Comparison of ENCODE assay signal across 12 cellular contexts in the genomic region with DNA sequence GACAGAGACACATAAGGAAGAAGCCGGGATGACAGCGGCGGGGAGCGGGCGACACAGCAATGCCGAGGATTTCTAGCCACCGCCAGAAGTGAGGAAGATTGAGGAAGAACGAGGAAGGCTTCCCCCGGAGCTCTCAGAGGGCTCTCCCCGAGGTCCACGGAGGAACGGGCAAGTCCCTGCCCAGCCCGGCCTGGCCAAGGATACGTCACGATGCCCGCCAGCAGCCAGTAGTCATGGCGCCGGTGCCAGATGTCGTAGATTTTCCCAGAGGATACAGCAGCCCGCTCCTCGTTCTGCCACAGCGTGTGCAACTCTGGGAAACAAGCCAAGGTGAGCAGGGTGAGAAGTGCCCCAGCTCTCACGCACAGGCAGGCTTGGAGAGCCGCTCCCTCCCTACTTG.
DNase-seq lines count a peak whose midpoint lies in the region; ATAC-seq and TF ChIP-seq lines count a peak whose summit lies in the region.
"Had no signal": no experiment of that assay in that cellular context is flagged by ENCODE, and none has a peak within 500 bp of the region (broad histone marks: within the 10 kb centered on the region; RNA-seq: fewer than 3 reads in every experiment).

No MANE protein-coding gene starts in this region.

- H3F3A ChIP-seq in neural progenitor cell (ENCODE audit: low read depth) = no peaks in the 10 kb centered on the region

- H3K27ac ChIP-seq in HEK293 (ENCODE audit: extremely low read depth, low read depth, low read length) (no peak overlapping the region), mammary epithelial cell (ENCODE audit: insufficient read depth, low read depth, low read length) (no peak overlapping the region), neural progenitor cell (no peak overlapping the region)
- H3K27ac ChIP-seq in CD8-positive, alpha-beta T cell (ENCODE audit: low read depth, low read length) = no peak overlapping the region

- dilution Hi-C loops in mammary epithelial cell (cut with HindIII; ENCODE audit: low sequenced_read_pairs) = loop anchor here (5.0 kb wide), 2 partner anchors 46 to 81 kb away; no protein-coding TSS in a partner anchor

- 69% methylated on average over 14 of the region's 24 CpGs for WGBS in mammary epithelial cell (ENCODE audit: low coverage, missing lambda C conversion rate)

- CTCF ChIA-PET in HEK293 (lab: Yijun Ruan, JAX) = interaction anchor here (2.4 kb wide), 1 partner anchor 74 kb away, joined by 6 read pairs; no protein-coding TSS in a partner anchor
- CTCF ChIA-PET in mammary epithelial cell (lab: Charles Lee; ENCODE audit: low non-redundant PET) = interaction anchor here (0.6 kb wide), 1 partner anchor 42 kb away, joined by 3 read pairs; no protein-coding TSS in a partner anchor
- CTCF ChIA-PET in CD8-positive, alpha-beta T cell (lab: Charles Lee) = no interaction called here

- H3K4me3 ChIP-seq in HEK293 (ENCODE audit: low read depth, low read length) (no peak overlapping the region), mammary epithelial cell (replicated peaks in 1 of 3; ENCODE audit: insufficient read depth in 1 of 3, low read depth in 2 of 3, low read length in 3 of 3) (no peak overlapping the region), neural progenitor cell (no peak overlapping the region)
- H3K4me3 ChIP-seq in CD8-positive, alpha-beta T cell (ENCODE audit: low read depth, low read length) = no peak overlapping the region
- H3K4me3 ChIP-seq: BLaER1 had no signal

- no peaks in the 10 kb centered on the region for H3K4me1 Mint-ChIP-seq in CD8-positive, alpha-beta T cell (ENCODE audit: low read depth)
- no peaks in the 10 kb centered on the region for H3K4me1 Mint-ChIP-seq in neural progenitor cell

- H3K27me3 ChIP-seq in mammary epithelial cell (ENCODE audit: insufficient read depth, low read length) (no peaks in the 10 kb centered on the region), neural progenitor cell (peaks cover 10% of the 10 kb centered on the region)
- peaks cover 4% of the 10 kb centered on the region for H3K27me3 ChIP-seq in CD8-positive, alpha-beta T cell (ENCODE audit: insufficient read depth, low read length)
- H3K27me3 ChIP-seq: BLaER1 had no signal

- no peaks in the 10 kb centered on the region for H3K9me3 ChIP-seq in HEK293 (ENCODE audit: control insufficient read depth, insufficient read depth, low read depth, low read length)
- no peaks in the 10 kb centered on the region for H3K9me3 ChIP-seq in mammary epithelial cell (replicated peaks; ENCODE audit: insufficient read depth, low read length)
- H3K9me3 ChIP-seq in CD8-positive, alpha-beta T cell (ENCODE audit: low read length) = no peaks in the 10 kb centered on the region
- no peaks in the 10 kb centered on the region for H3K9me3 ChIP-seq in neural progenitor cell (ENCODE audit: low read depth)

- H3K36me3 ChIP-seq in HEK293 (ENCODE audit: control insufficient read depth in 2 of 2, insufficient read depth in 1 of 2, low read length in 2 of 2) (no peaks in the 10 kb centered on the region), mammary epithelial cell (ENCODE audit: insufficient read depth, low read length) (no peaks in the 10 kb centered on the region), neural progenitor cell (no peaks in the 10 kb centered on the region)
- H3K36me3 ChIP-seq in CD8-positive, alpha-beta T cell (ENCODE audit: insufficient read depth, low read length) = no peaks in the 10 kb centered on the region
- H3K36me3 ChIP-seq: BLaER1 had no signal

- intact Hi-C loops in mammary epithelial cell (cut with micrococcal nuclease) = loop anchor here (1.0 kb wide), 1 partner anchor 232 kb away; no protein-coding TSS in a partner anchor
- intact Hi-C loops in CD8-positive, alpha-beta T cell (cut with DNase I, micrococcal nuclease) = no loop called here

- in situ Hi-C loops in mammary epithelial cell (cut with MboI; ENCODE audit: low sequenced_read_pairs in 2 of 2) = no loop called here

- ATAC-seq in CD8-positive, alpha-beta T cell = no peak
- ATAC-seq in activated naive CD4-positive, alpha-beta T cell treated with anti-CD3 and anti-CD28 coated beads, Interleukin-2, amount 50 U/mL, for 72 hours = no peak

- TF ChIP-seq CTCF in HEK293 (tag by site-specific recombination; IDR thresholded peaks at IDR 0.05) = no peak
- TF ChIP-seq CTCF in mammary epithelial cell (conservative IDR thresholded peaks at IDR 0.05 in 1 of 2, IDR thresholded peaks at IDR 0.05 in 1 of 2; ENCODE audit: extremely low read depth in 1 of 2, insufficient read depth in 1 of 2, low read depth in 1 of 2, low read length in 2 of 2) = no peak
- TF ChIP-seq CTCF in CD8-positive, alpha-beta T cell (IDR thresholded peaks at IDR 0.05) = no peak
- no peak for TF ChIP-seq CTCF in neural progenitor cell (IDR thresholded peaks at IDR 0.05)

- H3K9ac ChIP-seq in mammary epithelial cell (ENCODE audit: insufficient read depth, low read length) (no peak overlapping the region), neural progenitor cell (no peak overlapping the region)
- H3K9ac ChIP-seq: BLaER1 had no signal

- H4K20me1 ChIP-seq in mammary epithelial cell (ENCODE audit: insufficient read depth, low read length) (no peaks in the 10 kb centered on the region), neural progenitor cell (ENCODE audit: low read depth) (no peaks in the 10 kb centered on the region)
- H4K20me1 ChIP-seq: BLaER1 had no signal

- no peak overlapping the region for H3K4me3 Mint-ChIP-seq in CD8-positive, alpha-beta T cell
- H3K4me3 Mint-ChIP-seq in neural progenitor cell = no peak overlapping the region

- H3K79me2 ChIP-seq in mammary epithelial cell (ENCODE audit: insufficient read depth, low read length) (no peaks in the 10 kb centered on the region), neural progenitor cell (ENCODE audit: low read depth) (no peaks in the 10 kb centered on the region)

- H3K27me3 Mint-ChIP-seq in CD8-positive, alpha-beta T cell (ENCODE audit: low read depth) = peaks cover 12% of the 10 kb centered on the region
- H3K27me3 Mint-ChIP-seq in neural progenitor cell (ENCODE audit: insufficient read depth, low read depth) = peaks cover 14% of the 10 kb centered on the region

- H3K27ac Mint-ChIP-seq in CD8-positive, alpha-beta T cell = no peak overlapping the region
- no peak overlapping the region for H3K27ac Mint-ChIP-seq in neural progenitor cell
- peak overlapping the region in 1 of 2 donors; percentile 17 for H3K27ac Mint-ChIP-seq in activated naive CD4-positive, alpha-beta T cell treated with anti-CD3 and anti-CD28 coated beads, Interleukin-2, amount 50 U/mL, for 72 hours

- H3K9me3 Mint-ChIP-seq in CD8-positive, alpha-beta T cell = peaks cover under 1% of the 10 kb centered on the region
- peaks cover 2% of the 10 kb centered on the region for H3K9me3 Mint-ChIP-seq in neural progenitor cell
- peaks cover 0 to 7% of the 10 kb centered on the region in 2 donors for H3K9me3 Mint-ChIP-seq in activated naive CD4-positive, alpha-beta T cell treated with anti-CD3 and anti-CD28 coated beads, Interleukin-2, amount 50 U/mL, for 72 hours

- peak; percentile 77 for DNase-seq in D341Med (ENCODE audit: low spot score)
- peak; percentile 26 for DNase-seq in NCI-H2196 treated with DMSO at 0.1 percent for 48 hours (lab: John Stamatoyannopoulos, UW; ENCODE audit: unreplicated experiment)
- DNase-seq in mammary epithelial cell = peak; percentile 83
- no peak for DNase-seq in CD8-positive, alpha-beta T cell
- DNase-seq in AML-193 (lab: John Stamatoyannopoulos, UW) = no peak
- no peak for DNase-seq in neural progenitor cell (ENCODE audit: low spot score)
- DNase-seq in activated naive CD4-positive, alpha-beta T cell treated with anti-CD3 and anti-CD28 coated beads, Interleukin-2, amount 50 U/mL, for 72 hours (ENCODE audit: low spot score in 2 of 2) = no peak
- DNase-seq: activated T-cell treated with anti-CD3 and anti-CD28 coated beads for 4 hours; OCI-M1; stimulated activated CD4-positive, alpha-beta T cell treated with anti-CD3 and anti-CD28 coated beads, Interleukin-2, amount 100 ng/mL, for 48 hours had no signal

- H3K4me2 ChIP-seq in mammary epithelial cell (ENCODE audit: insufficient read depth, low read depth, low read length) = no peak overlapping the region
- H3K4me2 ChIP-seq in neural progenitor cell = no peak overlapping the region

- H3K4me1 ChIP-seq in HEK293 (ENCODE audit: control insufficient read depth, insufficient read depth, low read length) (no peaks in the 10 kb centered on the region), mammary epithelial cell (ENCODE audit: insufficient read depth, low read length) (peaks cover 4% of the 10 kb centered on the region), neural progenitor cell (no peaks in the 10 kb centered on the region)
- no peaks in the 10 kb centered on the region for H3K4me1 ChIP-seq in CD8-positive, alpha-beta T cell (ENCODE audit: insufficient read depth, low read length)

- POLR2A ChIA-PET in HEK293 (lab: Yijun Ruan, JAX) = no interaction called here
- POLR2A ChIA-PET in CD8-positive, alpha-beta T cell (lab: Charles Lee) = no interaction called here

- no peak overlapping the region for H2AFZ ChIP-seq in mammary epithelial cell (ENCODE audit: low read depth, low read length)
- H2AFZ ChIP-seq in neural progenitor cell (replicated peaks) = no peak overlapping the region

- no TSS peak for BruUV-seq in mammary epithelial cell (replicated peaks; lab: Mats Ljungman, UMichigan)

- no peaks in the 10 kb centered on the region for H3K36me3 Mint-ChIP-seq in CD8-positive, alpha-beta T cell
- no peaks in the 10 kb centered on the region for H3K36me3 Mint-ChIP-seq in neural progenitor cell
- H3K36me3 Mint-ChIP-seq in activated naive CD4-positive, alpha-beta T cell treated with anti-CD3 and anti-CD28 coated beads, Interleukin-2, amount 50 U/mL, for 72 hours = peaks cover 0 to 5% of the 10 kb centered on the region in 2 donors

TF ChIP-seq in HEK293, 187 proteins besides CTCF, POLR2A, EP300 and RAD21:
- TF ChIP-seq ZNF10 (tag by site-specific recombination; IDR thresholded peaks at IDR 0.05) (no peak), KLF7 (tag by site-specific recombination; IDR thresholded peaks at IDR 0.05; ENCODE audit: borderline replicate concordance) (no peak), ZNF473 (tag by site-specific recombination; IDR thresholded peaks at IDR 0.05) (no peak), ZNF600 (tag by site-specific recombination; IDR thresholded peaks at IDR 0.05) (0 out of 2 replicates have a peak, but pooled peaks have one; percentile 38), ZNF23 (tag by site-specific recombination; IDR thresholded peaks at IDR 0.05; ENCODE audit: borderline replicate concordance) (no peak)
- TF ChIP-seq, protein P1, sequence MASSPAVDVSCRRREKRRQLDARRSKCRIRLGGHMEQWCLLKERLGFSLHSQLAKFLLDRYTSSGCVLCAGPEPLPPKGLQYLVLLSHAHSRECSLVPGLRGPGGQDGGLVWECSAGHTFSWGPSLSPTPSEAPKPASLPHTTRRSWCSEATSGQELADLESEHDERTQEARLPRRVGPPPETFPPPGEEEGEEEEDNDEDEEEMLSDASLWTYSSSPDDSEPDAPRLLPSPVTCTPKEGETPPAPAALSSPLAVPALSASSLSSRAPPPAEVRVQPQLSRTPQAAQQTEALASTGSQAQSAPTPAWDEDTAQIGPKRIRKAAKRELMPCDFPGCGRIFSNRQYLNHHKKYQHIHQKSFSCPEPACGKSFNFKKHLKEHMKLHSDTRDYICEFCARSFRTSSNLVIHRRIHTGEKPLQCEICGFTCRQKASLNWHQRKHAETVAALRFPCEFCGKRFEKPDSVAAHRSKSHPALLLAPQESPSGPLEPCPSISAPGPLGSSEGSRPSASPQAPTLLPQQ (tag by site-specific recombination; IDR thresholded peaks at IDR 0.05) = no peak

Comparison
In these comparisons a context has a peak if more than half of its experiments do, and no peak if none do; other contexts are left out.
1. DNase-seq: peak in D341Med (single experiment), NCI-H2196 treated with DMSO at 0.1 percent for 48 hours (single experiment) and mammary epithelial cell (single experiment); none in CD8-positive, alpha-beta T cell (0 of 7), AML-193 (0 of 2), neural progenitor cell (single experiment) and activated naive CD4-positive, alpha-beta T cell treated with anti-CD3 and anti-CD28 coated beads, Interleukin-2, amount 50 U/mL, for 72 hours (0 of 2).